Comparison of ENCODE assay signal across 35 cellular contexts in genomic region chr3:176958560-176958959, GRCh38.
"Had no signal": no experiment of that assay in that cellular context is flagged by ENCODE, and none has a peak within 500 bp of the region (broad histone marks: within the 10 kb centered on the region; RNA-seq: fewer than 3 reads in every experiment).

No MANE protein-coding gene starts in this region.

- H3K27ac Mint-ChIP-seq: activated CD4-positive, alpha-beta memory T cell treated with anti-CD3 and anti-CD28 coated beads, Interleukin-2, amount 10 ng/mL, durations not matched to agents 7 days and 5 days; activated CD4-positive, alpha-beta T cell treated with anti-CD3 and anti-CD28 coated beads for 36 hours; activated CD4-positive, alpha-beta T cell treated with anti-CD3 and anti-CD28 coated beads, Interleukin-2, amount 10 ng/mL, durations not matched to agents 7 days and 5 days; activated CD8-positive, alpha-beta memory T cell treated with anti-CD3 and anti-CD28 coated beads, Interleukin-2, amount 10 ng/mL, durations not matched to agents 7 days and 5 days; activated CD8-positive, alpha-beta T cell treated with anti-CD3 and anti-CD28 coated beads, Interleukin-2, amount 10 ng/mL, durations not matched to agents 7 days and 5 days; activated naive CD4-positive, alpha-beta T cell treated with anti-CD3 and anti-CD28 coated beads for 36 hours; activated naive CD4-positive, alpha-beta T cell treated with anti-CD3 and anti-CD28 coated beads, Interleukin-2, amount 50 U/mL, for 72 hours; activated naive CD8-positive, alpha-beta T cell treated with anti-CD3 and anti-CD28 coated beads for 36 hours; activated T-cell treated with anti-CD3 and anti-CD28 coated beads, Interleukin-2, amount 50 U/mL, for 24 hours; activated T-helper 17 cell treated with anti-CD3 and anti-CD28 coated beads, Interleukin-2, amount 50 U/mL, for 72 hours; T-helper 1 cell treated with Interleukin-12 subunit alpha and Interleukin-12 subunit beta and Interleukin-4 antibody, amounts not matched to agents 30 μg/mL and 1 μg/mL, for 36 hours; T-helper 2 cell treated with Interferon-gamma antibody and Interleukin-4, amounts not matched to agents 5 μg/mL and 100 μg/mL, for 36 hours; WTC11 had no signal

- H3K4me1 ChIP-seq: breast epithelium had no signal

- H3K9me3 ChIP-seq: adrenal gland, body of pancreas, breast epithelium had no signal

- H3K27ac ChIP-seq: adrenal gland, body of pancreas, brain microvascular endothelial cell, breast epithelium, WERI-Rb-1 had no signal

- H3K36me3 Mint-ChIP-seq: activated CD8-positive, alpha-beta memory T cell treated with anti-CD3 and anti-CD28 coated beads, Interleukin-2, amount 10 ng/mL, durations not matched to agents 7 days and 5 days; activated naive CD4-positive, alpha-beta T cell treated with anti-CD3 and anti-CD28 coated beads, Interleukin-2, amount 50 U/mL, for 72 hours; activated naive CD8-positive, alpha-beta T cell treated with anti-CD3 and anti-CD28 coated beads for 36 hours had no signal

- DNase-seq: activated CD4-positive, alpha-beta memory T cell treated with anti-CD3 and anti-CD28 coated beads, Interleukin-2, amount 10 ng/mL, durations not matched to agents 7 days and 5 days; activated CD4-positive, alpha-beta T cell treated with anti-CD3 and anti-CD28 coated beads for 1 hour; activated CD4-positive, alpha-beta T cell treated with anti-CD3 and anti-CD28 coated beads for 36 hours; activated CD4-positive, alpha-beta T cell treated with anti-CD3 and anti-CD28 coated beads for 48 hours; activated CD4-positive, alpha-beta T cell treated with anti-CD3 and anti-CD28 coated beads, Interleukin-2, amount 10 ng/mL, durations not matched to agents 7 days and 5 days; activated CD4-positive, alpha-beta T cell treated with anti-CD3 and anti-CD28 coated beads, Interleukin-2, amount 50 U/mL, for 48 hours; activated CD4-positive, CD25-positive, alpha-beta regulatory T cell; activated CD8-positive, alpha-beta memory T cell treated with anti-CD3 and anti-CD28 coated beads for 24 hours; activated CD8-positive, alpha-beta memory T cell treated with anti-CD3 and anti-CD28 coated beads, Interleukin-2, amount 10 ng/mL, durations not matched to agents 7 days and 5 days; activated CD8-positive, alpha-beta memory T cell treated with anti-CD3 and anti-CD28 coated beads, Interleukin-2, amount 50 U/mL, for 48 hours; activated CD8-positive, alpha-beta T cell treated with anti-CD3 and anti-CD28 coated beads, Interleukin-2, amount 10 ng/mL, durations not matched to agents 7 days and 5 days; activated effector memory CD4-positive, alpha-beta T cell treated with anti-CD3 and anti-CD28 coated beads, Interleukin-2, amount 50 U/mL, for 16 hours; activated gamma-delta T cell treated with Interleukin-2 at 50 U/mL for 16 hours; activated naive CD4-positive, alpha-beta T cell; activated naive CD4-positive, alpha-beta T cell treated with anti-CD3 and anti-CD28 coated beads for 36 hours; activated naive CD4-positive, alpha-beta T cell treated with anti-CD3 and anti-CD28 coated beads, Interleukin-2, amount 50 U/mL, for 16 hours; activated naive CD8-positive, alpha-beta T cell treated with anti-CD3 and anti-CD28 coated beads for 36 hours; activated T-cell treated with anti-CD3 and anti-CD28 coated beads, Interleukin-2, amount 50 U/mL, for 24 hours; activated T-cell treated with anti-CD3 and anti-CD28 coated beads, Interleukin-2, amount 50 U/mL, for 48 hours; adrenal gland; amniotic stem cell; aorta; body of pancreas; brain microvascular endothelial cell; central memory CD4-positive, alpha-beta T cell; T-helper 1 cell; T-helper 2 cell; T-helper 9 cell; WERI-Rb-1 had no signal

- H3K4me3 Mint-ChIP-seq: activated CD4-positive, alpha-beta memory T cell treated with anti-CD3 and anti-CD28 coated beads, Interleukin-2, amount 10 ng/mL, durations not matched to agents 7 days and 5 days; activated CD4-positive, alpha-beta T cell treated with anti-CD3 and anti-CD28 coated beads for 36 hours; activated CD4-positive, alpha-beta T cell treated with anti-CD3 and anti-CD28 coated beads, Interleukin-2, amount 10 ng/mL, durations not matched to agents 7 days and 5 days; activated CD8-positive, alpha-beta memory T cell treated with anti-CD3 and anti-CD28 coated beads, Interleukin-2, amount 10 ng/mL, durations not matched to agents 7 days and 5 days; activated CD8-positive, alpha-beta T cell treated with anti-CD3 and anti-CD28 coated beads, Interleukin-2, amount 10 ng/mL, durations not matched to agents 7 days and 5 days; activated naive CD4-positive, alpha-beta T cell treated with anti-CD3 and anti-CD28 coated beads for 36 hours; activated naive CD8-positive, alpha-beta T cell treated with anti-CD3 and anti-CD28 coated beads for 36 hours; activated T-cell treated with anti-CD3 and anti-CD28 coated beads, Interleukin-2, amount 50 U/mL, for 24 hours; activated T-helper 17 cell treated with anti-CD3 and anti-CD28 coated beads, Interleukin-2, amount 50 U/mL, for 72 hours; T-helper 1 cell treated with Interleukin-12 subunit alpha and Interleukin-12 subunit beta and Interleukin-4 antibody, amounts not matched to agents 30 μg/mL and 1 μg/mL, for 36 hours; T-helper 2 cell treated with Interferon-gamma antibody and Interleukin-4, amounts not matched to agents 5 μg/mL and 100 μg/mL, for 36 hours; WTC11 had no signal

- H3K36me3 ChIP-seq: adrenal gland, brain microvascular endothelial cell, breast epithelium, WERI-Rb-1 had no signal

- H3K27me3 Mint-ChIP-seq: activated naive CD8-positive, alpha-beta T cell treated with anti-CD3 and anti-CD28 coated beads for 36 hours; activated T-cell treated with anti-CD3 and anti-CD28 coated beads, Interleukin-2, amount 50 U/mL, for 24 hours had no signal

- H3K9me3 Mint-ChIP-seq: activated CD4-positive, alpha-beta memory T cell treated with anti-CD3 and anti-CD28 coated beads, Interleukin-2, amount 10 ng/mL, durations not matched to agents 7 days and 5 days; activated CD4-positive, alpha-beta T cell treated with anti-CD3 and anti-CD28 coated beads, Interleukin-2, amount 10 ng/mL, durations not matched to agents 7 days and 5 days; activated naive CD4-positive, alpha-beta T cell treated with anti-CD3 and anti-CD28 coated beads for 36 hours; activated naive CD4-positive, alpha-beta T cell treated with anti-CD3 and anti-CD28 coated beads, Interleukin-2, amount 50 U/mL, for 72 hours; activated naive CD8-positive, alpha-beta T cell treated with anti-CD3 and anti-CD28 coated beads for 36 hours; activated T-cell treated with anti-CD3 and anti-CD28 coated beads, Interleukin-2, amount 50 U/mL, for 24 hours; activated T-helper 17 cell treated with anti-CD3 and anti-CD28 coated beads, Interleukin-2, amount 50 U/mL, for 72 hours; T-helper 1 cell treated with Interleukin-12 subunit alpha and Interleukin-12 subunit beta and Interleukin-4 antibody, amounts not matched to agents 30 μg/mL and 1 μg/mL, for 36 hours; T-helper 2 cell treated with Interferon-gamma antibody and Interleukin-4, amounts not matched to agents 5 μg/mL and 100 μg/mL, for 36 hours had no signal

- H3K4me3 ChIP-seq: adrenal gland, body of pancreas, breast epithelium had no signal

- H3K27me3 ChIP-seq: adrenal gland, body of pancreas, brain microvascular endothelial cell, breast epithelium had no signal

- H3K4me1 Mint-ChIP-seq: activated CD4-positive, alpha-beta memory T cell treated with anti-CD3 and anti-CD28 coated beads, Interleukin-2, amount 10 ng/mL, durations not matched to agents 7 days and 5 days; activated CD4-positive, alpha-beta T cell treated with anti-CD3 and anti-CD28 coated beads for 36 hours; activated CD4-positive, alpha-beta T cell treated with anti-CD3 and anti-CD28 coated beads, Interleukin-2, amount 10 ng/mL, durations not matched to agents 7 days and 5 days; activated CD8-positive, alpha-beta memory T cell treated with anti-CD3 and anti-CD28 coated beads, Interleukin-2, amount 10 ng/mL, durations not matched to agents 7 days and 5 days; activated naive CD8-positive, alpha-beta T cell treated with anti-CD3 and anti-CD28 coated beads for 36 hours; activated T-helper 17 cell treated with anti-CD3 and anti-CD28 coated beads, Interleukin-2, amount 50 U/mL, for 72 hours had no signal
